Comparison of ENCODE assay signal across 8 cellular contexts in the genomic region with DNA sequence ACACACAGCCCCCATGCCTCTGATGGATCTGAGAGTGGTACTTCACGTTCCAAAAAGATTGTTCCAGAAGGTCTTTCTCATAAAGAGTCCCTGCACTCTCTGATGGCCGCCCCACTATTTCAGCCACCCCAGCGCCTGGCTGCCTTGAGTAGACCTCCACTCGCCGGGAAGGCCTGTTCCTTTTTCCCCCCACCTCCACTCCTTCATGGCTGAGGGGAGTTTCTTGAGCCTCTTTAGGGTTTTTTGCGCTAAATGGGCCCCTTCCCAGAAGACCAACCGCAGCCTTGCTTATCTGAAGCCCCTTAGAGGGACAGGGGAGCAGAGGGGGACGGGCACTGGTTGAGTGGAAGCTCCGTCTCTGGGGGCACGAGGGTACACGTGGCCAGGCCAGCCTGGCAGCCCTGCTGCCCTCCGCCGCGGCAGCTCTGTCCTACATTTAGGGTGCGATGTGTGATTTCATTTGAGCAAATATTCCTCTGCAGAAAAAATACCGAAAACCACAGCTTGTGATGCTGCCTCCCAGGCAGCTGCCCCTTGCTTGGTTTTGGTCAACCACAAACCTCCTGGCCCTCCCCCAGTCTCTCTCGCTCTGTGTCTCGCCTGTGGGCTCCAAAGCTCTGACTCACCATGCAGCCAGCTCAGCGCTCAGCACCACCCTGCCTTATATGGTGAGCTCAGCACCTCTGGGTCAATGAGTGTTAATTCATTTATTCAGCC.
A peak's percentile ranks its signal among the peaks of the same experiment; 100 is the strongest.
DNase-seq lines count a peak whose midpoint lies in the region; ATAC-seq, FAIRE-seq and TF ChIP-seq lines count a peak whose summit lies in the region.

No MANE protein-coding gene starts in this region.

- H2AFZ ChIP-seq in trophoblast cell (ENCODE audit: insufficient read depth, low read length, poor library complexity) = peak overlapping the region; percentile 64

- peak overlapping the region; percentile 41 for H3K9ac ChIP-seq in trophoblast cell (ENCODE audit: low read length)

- DNase-seq in A673 (ENCODE audit: low spot score) = peak; percentile 91
- DNase-seq in activated T-helper 1 cell treated with Interleukin-2 at 50 U/mL for 16 hours (ENCODE audit: low read depth) = peak; percentile 62
- DNase-seq in fibroblast of the aortic adventitia (ENCODE audit: low read depth) = peak; percentile 97
- peak; percentile 52 to 57 for DNase-seq in trophoblast cell
- peak; percentile 97 for DNase-seq in urothelium cell line (ENCODE audit: low spot score)

- H3K18ac ChIP-seq in trophoblast cell (ENCODE audit: low read length) = peak overlapping the region; percentile 90

- BruUV-seq in A673 (replicated peaks; lab: Mats Ljungman, UMichigan) = no TSS peak

- no peak overlapping the region for H3K23ac ChIP-seq in trophoblast cell (ENCODE audit: low read length)

- H3K4ac ChIP-seq in trophoblast cell (ENCODE audit: low read depth, low read length) = peak overlapping the region; percentile 77

- no peak for TF ChIP-seq CTCF in A673 (conservative IDR thresholded peaks at IDR 0.05; ENCODE audit: low read depth, low read length)
- TF ChIP-seq CTCF in fibroblast of the aortic adventitia (IDR thresholded peaks at IDR 0.05; ENCODE audit: insufficient read depth, low read length) = no peak

- CTCF ChIA-PET in A673 (lab: Charles Lee) = interaction anchor here (1.2 kb wide), 1 partner anchor 49 kb away, joined by 8 read pairs; no protein-coding TSS in a partner anchor

- ATAC-seq in GM19023 (IDR thresholded peaks at IDR 0.05; ENCODE audit: unreplicated experiment) (peak; percentile 100), HG03108 (IDR thresholded peaks at IDR 0.05; ENCODE audit: unreplicated experiment) (peak; percentile 100)

- peak overlapping the region; percentile 73 for H4K12ac ChIP-seq in trophoblast cell (ENCODE audit: low read depth, low read length)

- H4K8ac ChIP-seq in trophoblast cell (ENCODE audit: low read depth, low read length) = peak overlapping the region; percentile 80

- peaks cover 2% of the 10 kb centered on the region for H3K79me2 ChIP-seq in trophoblast cell (ENCODE audit: control insufficient read depth, insufficient read depth, low read length, poor library complexity)

- H3K27me3 ChIP-seq in A673 (replicated peaks; ENCODE audit: insufficient read depth, low read depth, low read length, poor library complexity) = no peaks in the 10 kb centered on the region
- no peaks in the 10 kb centered on the region for H3K27me3 ChIP-seq in trophoblast cell (ENCODE audit: insufficient read depth, low read length)

- H3K79me1 ChIP-seq in trophoblast cell (ENCODE audit: low read length) = peaks cover 11% of the 10 kb centered on the region

- H3K4me3 ChIP-seq in A673 (ENCODE audit: low read depth, low read length, poor library complexity, severe bottlenecking) (no peak overlapping the region), fibroblast of the aortic adventitia (ENCODE audit: low read depth, low read length) (no peak overlapping the region), trophoblast cell (ENCODE audit: low read depth, low read length) (no peak overlapping the region)

- H3K14ac ChIP-seq in trophoblast cell (ENCODE audit: low read length) = peak overlapping the region; percentile 96

- H2AK5ac ChIP-seq in trophoblast cell (ENCODE audit: low read length) = peak overlapping the region; percentile 94

- peak overlapping the region; percentile 29 for H3K4me2 ChIP-seq in trophoblast cell (ENCODE audit: low read length)

- peak overlapping the region; percentile 98 for H4K91ac ChIP-seq in trophoblast cell (ENCODE audit: low read depth, low read length)

- H3K36me3 ChIP-seq in A673 (ENCODE audit: insufficient read depth, low read length, poor library complexity, severe bottlenecking) (no peaks in the 10 kb centered on the region), trophoblast cell (ENCODE audit: control insufficient read depth in 1 of 2, insufficient read depth in 2 of 2, low read length in 2 of 2) (no peaks in the 10 kb centered on the region)

- POLR2A ChIA-PET in A673 (lab: Charles Lee; ENCODE audit: low non-redundant PET) = interaction anchor here (0.5 kb wide), 1 partner anchor 28 kb away, joined by 5 read pairs; no protein-coding TSS in a partner anchor

- peak overlapping the region; percentile 49 for H3K27ac ChIP-seq in A673 (ENCODE audit: low read depth, low read length, poor library complexity, severe bottlenecking)
- H3K27ac ChIP-seq in trophoblast cell (ENCODE audit: low read depth, low read length) = peak overlapping the region; percentile 90

- H3K9me3 ChIP-seq in A673 (ENCODE audit: low read depth, low read length, poor library complexity, severe bottlenecking) (no peaks in the 10 kb centered on the region), trophoblast cell (ENCODE audit: insufficient read depth, low read depth, low read length) (no peaks in the 10 kb centered on the region)

- no CpG with 5 or more reads among the region's 19 CpGs for WGBS in trophoblast cell (ENCODE audit: extremely low coverage, insufficient coverage, insufficient read length)

- H3K4me1 ChIP-seq in A673 (ENCODE audit: insufficient read depth, low read length, poor library complexity, severe bottlenecking) = peaks cover 14% of the 10 kb centered on the region
- peaks cover 21% of the 10 kb centered on the region in 2 experiments for H3K4me1 ChIP-seq in trophoblast cell (ENCODE audit: control insufficient read depth in 1 of 2, insufficient read depth in 2 of 2, low read length in 2 of 2)

- H2BK120ac ChIP-seq in trophoblast cell (ENCODE audit: insufficient read depth, low read length, poor library complexity) = peak overlapping the region; percentile 97

- intact Hi-C loops in A673 (cut with micrococcal nuclease; ENCODE audit: unreplicated experiment) = loop anchor here (10.0 kb wide), 1 partner anchor 63 kb away; no protein-coding TSS in a partner anchor

- H2BK12ac ChIP-seq in trophoblast cell (ENCODE audit: low read length) = peak overlapping the region; percentile 98

- FAIRE-seq in urothelium cell line (lab: Jason Lieb, UNC) = peak; percentile 96

- peak overlapping the region; percentile 65 for H2BK5ac ChIP-seq in trophoblast cell (ENCODE audit: low read depth, low read length, poor library complexity)

TF ChIP-seq in PFSK-1, 5 proteins besides CTCF, POLR2A, EP300 and RAD21:
- TF ChIP-seq POLR2AphosphoS5 (IDR thresholded peaks at IDR 0.05; ENCODE audit: low read depth, low read length) (no peak), TAF1 (IDR thresholded peaks at IDR 0.05; ENCODE audit: borderline replicate concordance, insufficient read depth, low read length) (0 out of 2 replicates have a peak, but pooled peaks have one; percentile 21), SIN3A (IDR thresholded peaks at IDR 0.05; ENCODE audit: borderline replicate concordance, insufficient read depth, low read length) (no peak)
TF ChIP-seq in PFSK-1: peak in this region for 1.
